ENCODE assay signal across 14 cellular contexts in genomic region chrX:132774312-132774711, GRCh38.
"Had no signal": no experiment of that assay in that cellular context is flagged by ENCODE, and none has a peak within 500 bp of the region (broad histone marks: within the 10 kb centered on the region; RNA-seq: fewer than 3 reads in every experiment).

No MANE protein-coding gene starts in this region.

- ATAC-seq: left cardiac atrium; naive thymus-derived CD8-positive, alpha-beta T cell; psoas muscle; sciatic nerve had no signal

- DNase-seq: activated CD4-positive, alpha-beta T cell treated with anti-CD3 and anti-CD28 coated beads, Interleukin-2, amount 10 ng/mL, durations not matched to agents 7 days and 5 days; activated CD4-positive, CD25-positive, alpha-beta regulatory T cell; activated CD8-positive, alpha-beta memory T cell treated with anti-CD3 and anti-CD28 coated beads for 24 hours; activated naive CD4-positive, alpha-beta T cell treated with anti-CD3 and anti-CD28 coated beads, Interleukin-2, amount 10 ng/mL, durations not matched to agents 7 days and 5 days; brain microvascular endothelial cell; hippocampal formation; left cardiac atrium; lower lobe of right lung; naive thymus-derived CD8-positive, alpha-beta T cell; nucleus accumbens; psoas muscle; stimulated activated CD4-positive, alpha-beta T cell treated with anti-CD3 and anti-CD28 coated beads, Interleukin-2, amount 100 ng/mL, for 24 hours; stimulated activated naive CD4-positive, alpha-beta T cell treated with Interleukin-2 at 50 U/mL for 16 hours had no signal

- H3K4me1 ChIP-seq: lower lobe of right lung, psoas muscle had no signal

- H3K9me3 ChIP-seq: lower lobe of right lung, psoas muscle had no signal

- H3K36me3 ChIP-seq: brain microvascular endothelial cell, lower lobe of right lung had no signal

- H3K27me3 ChIP-seq: brain microvascular endothelial cell had no signal

- H3K4me3 ChIP-seq: lower lobe of right lung, psoas muscle had no signal
